In genomic region chr9:28951945-28952344, GRCh38 we compare ENCODE assay signal across 17 cellular contexts.
DNase-seq lines count a peak whose midpoint lies in the region; ATAC-seq, FAIRE-seq and TF ChIP-seq lines count a peak whose summit lies in the region.
"Had no signal": no experiment of that assay in that cellular context is flagged by ENCODE, and none has a peak within 500 bp of the region (broad histone marks: within the 10 kb centered on the region; RNA-seq: fewer than 3 reads in every experiment).

No MANE protein-coding gene starts in this region.

- intact Hi-C loops in HepG2 (cut with micrococcal nuclease; ENCODE audit: unreplicated experiment) (no loop called here), right lobe of liver (cut with DNase I) (no loop called here), GM12878 (cut with micrococcal nuclease; ENCODE audit: unreplicated experiment) (loop anchor here (5.0 kb wide), 1 partner anchor 740 kb away; no protein-coding TSS in a partner anchor), upper lobe of right lung (cut with DNase I) (no loop called here)

- TF ChIP-seq RAD21 in HepG2 (CRISPR knock-in tag; IDR thresholded peaks at IDR 0.05): no peak
- TF ChIP-seq RAD21 in GM12878 (IDR thresholded peaks at IDR 0.05; ENCODE audit: insufficient read depth, low read depth, low read length): peak; percentile 25; the same call in 1 of the 2 replicates

- H3K9me3 ChIP-seq in HepG2 (ENCODE audit: low read length) (no peaks in the 10 kb centered on the region), right lobe of liver (no peaks in the 10 kb centered on the region), GM12878 (replicated peaks; ENCODE audit: control insufficient read depth, insufficient read depth, low read length) (no peaks in the 10 kb centered on the region), upper lobe of right lung (no peaks in the 10 kb centered on the region)
- H3K9me3 ChIP-seq: gastrocnemius medialis had no signal

- POLR2A ChIA-PET in HepG2 (lab: Yijun Ruan, JAX): no interaction called here
- POLR2A ChIA-PET in GM12878 (lab: Charles Lee): no interaction called here

- H3K4me2 ChIP-seq in HepG2 (ENCODE audit: low read depth, low read length): no peak overlapping the region
- H3K4me2 ChIP-seq in GM12878 (ENCODE audit: control insufficient read depth, insufficient read depth): no peak overlapping the region

- no peak overlapping the region for H3K27ac ChIP-seq in HepG2 (ENCODE audit: extremely low read length, insufficient read depth, low read length)
- no peak overlapping the region for H3K27ac ChIP-seq in right lobe of liver
- no peak overlapping the region for H3K27ac ChIP-seq in GM12878 (ENCODE audit: control insufficient read depth, insufficient read depth)
- no peak overlapping the region for H3K27ac ChIP-seq in upper lobe of right lung
- H3K27ac ChIP-seq: gastrocnemius medialis, HL-60 had no signal

- H3K36me3 ChIP-seq in HepG2 (replicated peaks in 1 of 2; ENCODE audit: control insufficient read depth in 1 of 2, insufficient read depth in 2 of 2, low read length in 2 of 2): no peaks in the 10 kb centered on the region
- no peaks in the 10 kb centered on the region for H3K36me3 ChIP-seq in right lobe of liver
- no peaks in the 10 kb centered on the region for H3K36me3 ChIP-seq in GM12878 (ENCODE audit: control insufficient read depth in 2 of 2, insufficient read depth in 2 of 2, low read length in 1 of 2)
- no peaks in the 10 kb centered on the region for H3K36me3 ChIP-seq in upper lobe of right lung
- H3K36me3 ChIP-seq: gastrocnemius medialis had no signal

- no peaks in the 10 kb centered on the region for H3K4me1 ChIP-seq in HepG2 (ENCODE audit: insufficient read depth, low read length)
- H3K4me1 ChIP-seq in right lobe of liver: no peaks in the 10 kb centered on the region
- no peaks in the 10 kb centered on the region for H3K4me1 ChIP-seq in GM12878 (ENCODE audit: control insufficient read depth, insufficient read depth, low read length)
- H3K4me1 ChIP-seq in upper lobe of right lung: no peaks in the 10 kb centered on the region
- H3K4me1 ChIP-seq: gastrocnemius medialis had no signal

- WGBS in HepG2 (ENCODE audit: low lambda C conversion rate): 0% methylated on average over 4 of the region's 4 CpGs
- 52% methylated on average over 4 of the region's 4 CpGs for WGBS in right lobe of liver (ENCODE audit: insufficient coverage, low coverage, low lambda C conversion rate, missing lambda C conversion rate)
- 14% methylated on average over 4 of the region's 4 CpGs for WGBS in GM12878 (ENCODE audit: insufficient coverage, insufficient replicate concordance, low lambda C conversion rate, missing lambda C conversion rate)

- 0 out of 2 replicates have a peak, but pooled peaks have one; percentile 9 for TF ChIP-seq CTCF in HepG2 (CRISPR knock-in tag; IDR thresholded peaks at IDR 0.05)
- TF ChIP-seq CTCF in right lobe of liver (IDR thresholded peaks at IDR 0.05): no peak
- TF ChIP-seq CTCF in NB4 (IDR thresholded peaks at IDR 0.05; ENCODE audit: low read depth, low read length): peak; percentile 74
- peak; percentile 12 to 37 (median 35); a peak in 4 of 6 replicates for TF ChIP-seq CTCF in GM12878 (IDR thresholded peaks at IDR 0.05 in 2 of 3, conservative IDR thresholded peaks at IDR 0.05 in 1 of 3; ENCODE audit: control insufficient read depth in 2 of 3, extremely low read depth in 1 of 3, insufficient read depth in 1 of 3, low read depth in 3 of 3, low read length in 3 of 3)
- peak; percentile 11 for TF ChIP-seq CTCF in upper lobe of right lung (IDR thresholded peaks at IDR 0.05)

- no peaks in the 10 kb centered on the region for H3K79me2 ChIP-seq in HepG2 (ENCODE audit: insufficient read depth, low read length)
- no peaks in the 10 kb centered on the region for H3K79me2 ChIP-seq in GM12878 (ENCODE audit: control insufficient read depth, insufficient read depth, low read length)

- FAIRE-seq in HepG2 (lab: Jason Lieb, UNC): no peak
- no peak for FAIRE-seq in GM12878 (lab: Jason Lieb, UNC)

- RAD21 ChIA-PET in GM12878 (lab: Charles Lee; ENCODE audit: unreplicated experiment): no interaction called here

- H4K20me1 ChIP-seq in HepG2 (ENCODE audit: insufficient read depth, low read length) (no peaks in the 10 kb centered on the region), GM12878 (ENCODE audit: control insufficient read depth, insufficient read depth) (no peaks in the 10 kb centered on the region)

- SMC1A ChIA-PET in GM12878 (lab: Charles Lee; ENCODE audit: uncharacterized antibody, unreplicated experiment): no interaction called here

- DNase-seq in HepG2 (ENCODE audit: low spot score) (peak; percentile 4), right lobe of liver (no peak), NB4 (ENCODE audit: low read depth) (peak; percentile 50), GM12878 (ENCODE audit: low read depth, low spot score) (no peak), upper lobe of right lung (no peak)
- no peak for DNase-seq in stimulated activated naive CD8-positive, alpha-beta T cell treated with anti-CD3 and anti-CD28 coated beads, Interleukin-15, Interleukin-2, amounts not matched to agents 100 U/mL and 50 U/mL, for 24 hours
- no peak for DNase-seq in NK-92 treated with Interleukin-12 subunit alpha and Interleukin-12 subunit beta, amount 100 ng/mL, for 24 hours (lab: John Stamatoyannopoulos, UW)
- DNase-seq: activated CD4-positive, alpha-beta T cell treated with anti-CD3 and anti-CD28 coated beads for 36 hours; activated T-cell treated with anti-CD3 and anti-CD28 coated beads, Interleukin-2, amount 50 U/mL, for 24 hours; gastrocnemius medialis; left colon; MV-4-11; naive thymus-derived CD8-positive, alpha-beta T cell; stimulated activated CD4-positive, alpha-beta T cell treated with anti-CD3 and anti-CD28 coated beads, Interleukin-4, amount 100 ng/mL, for 24 hours; stimulated activated naive CD4-positive, alpha-beta T cell treated with Interleukin-2 at 50 U/mL for 16 hours had no signal

- no peak overlapping the region for H3K4me3 ChIP-seq in HepG2 (replicated peaks in 1 of 3; ENCODE audit: insufficient read depth in 1 of 3, low read depth in 2 of 3, low read length in 3 of 3)
- no peak overlapping the region for H3K4me3 ChIP-seq in right lobe of liver
- no peak overlapping the region for H3K4me3 ChIP-seq in NB4 (ENCODE audit: low read depth, low read length)
- H3K4me3 ChIP-seq in GM12878: no peak overlapping the region
- H3K4me3 ChIP-seq in upper lobe of right lung: no peak overlapping the region
- H3K4me3 ChIP-seq: gastrocnemius medialis had no signal

- CTCF ChIA-PET in HepG2 (lab: Yijun Ruan, JAX; ENCODE audit: low intra/inter-chr PET ratio, low total read pairs) (no interaction called here), GM12878 (lab: Yijun Ruan, JAX) (interaction anchor here (1.0 to 1.3 kb wide), 3 partner anchors 8 to 741 kb away, joined by 3 to 4 read pairs (median 3); no protein-coding TSS in a partner anchor)

- no peak for TF ChIP-seq EP300 in HepG2 (IDR thresholded peaks at IDR 0.05; ENCODE audit: low read depth in 2 of 2, low read length in 2 of 2)
- no peak for TF ChIP-seq EP300 in HepG2 (CRISPR knock-in tag; IDR thresholded peaks at IDR 0.05; ENCODE audit: borderline replicate concordance)
- TF ChIP-seq EP300 in GM12878 (IDR thresholded peaks at IDR 0.05; ENCODE audit: borderline replicate concordance in 1 of 2, control insufficient read depth in 1 of 2, low read depth in 2 of 2, low read length in 2 of 2): no peak

- H3K27me3 ChIP-seq in HepG2 (ENCODE audit: control insufficient read depth in 1 of 2, insufficient read depth in 2 of 2, low read length in 2 of 2): no peaks in the 10 kb centered on the region
- no peaks in the 10 kb centered on the region for H3K27me3 ChIP-seq in right lobe of liver
- H3K27me3 ChIP-seq in GM12878 (replicated peaks in 1 of 2; ENCODE audit: control insufficient read depth in 2 of 2, insufficient read depth in 2 of 2, low read length in 1 of 2): no peaks in the 10 kb centered on the region
- H3K27me3 ChIP-seq in upper lobe of right lung: no peaks in the 10 kb centered on the region
- H3K27me3 ChIP-seq: gastrocnemius medialis had no signal

- BruUV-seq in HepG2 (replicated peaks; lab: Mats Ljungman, UMichigan): no TSS peak
- BruUV-seq in GM12878 (replicated peaks; lab: Mats Ljungman, UMichigan): no TSS peak

- ATAC-seq in HepG2 (no peak), right lobe of liver (no peak), GM12878 (peak; percentile 78), upper lobe of right lung (no peak), GM21619 (IDR thresholded peaks at IDR 0.05; ENCODE audit: unreplicated experiment) (no peak)
- no peak for ATAC-seq in stimulated activated naive CD8-positive, alpha-beta T cell treated with anti-CD3 and anti-CD28 coated beads, Interleukin-15, Interleukin-2, amounts not matched to agents 100 U/mL and 50 U/mL, for 24 hours
- ATAC-seq: activated CD4-positive, alpha-beta T cell treated with anti-CD3 and anti-CD28 coated beads for 36 hours; gastrocnemius medialis; left colon; naive thymus-derived CD8-positive, alpha-beta T cell had no signal

- no peak overlapping the region for H3K9ac ChIP-seq in HepG2 (ENCODE audit: insufficient read depth, low read depth, low read length)
- H3K9ac ChIP-seq in GM12878 (ENCODE audit: control insufficient read depth, insufficient read depth, low read length): no peak overlapping the region

- TF ChIP-seq POLR2A in HepG2 (IDR thresholded peaks at IDR 0.05; ENCODE audit: insufficient read depth in 1 of 2, low read depth in 2 of 2, low read length in 2 of 2) (no peak), right lobe of liver (IDR thresholded peaks at IDR 0.05) (no peak), NB4 (IDR thresholded peaks at IDR 0.05; ENCODE audit: extremely low read depth, insufficient read length) (no peak), GM12878 (IDR thresholded peaks at IDR 0.05; ENCODE audit: low read depth, low read length) (no peak)

- H2AFZ ChIP-seq in HepG2 (ENCODE audit: low read length): no peak overlapping the region
- no peak overlapping the region for H2AFZ ChIP-seq in GM12878 (ENCODE audit: control insufficient read depth, low read depth, low read length)

- in situ Hi-C loops in HepG2 (cut with HindIII; ENCODE audit: extremely low pct_ligation_motif_present, low pct_unique_long_range_greater_than_20kb): no loop called here
- in situ Hi-C loops in GM12878 (cut with MboI): no loop called here

TF ChIP-seq in HepG2, 621 proteins besides CTCF, POLR2A, EP300 and RAD21 (continues in another document):
- TF ChIP-seq POLR2AphosphoS2 (IDR thresholded peaks at IDR 0.05; ENCODE audit: low read depth, low read length): no peak

TF ChIP-seq in GM12878, 131 proteins besides CTCF, POLR2A, EP300 and RAD21 (continues in another document):
- peak; percentile 23; the same call in 1 of the 2 replicates for TF ChIP-seq SMC3 (IDR thresholded peaks at IDR 0.05; ENCODE audit: borderline replicate concordance, low read length)
- no peak for TF ChIP-seq NFYA (IDR thresholded peaks at IDR 0.05; ENCODE audit: borderline replicate concordance, low read depth, low read length)
- no peak for TF ChIP-seq SMAD1 (IDR thresholded peaks at IDR 0.05; ENCODE audit: low read depth, partially characterized antibody)

Comparison
In these comparisons a context has a peak if more than half of its experiments do, and no peak if none do; other contexts are left out.
1. DNase-seq: peak in HepG2 (single experiment) and NB4 (single experiment); none in right lobe of liver (0 of 3), GM12878 (single experiment), upper lobe of right lung (single experiment), stimulated activated naive CD8-positive, alpha-beta T cell treated with anti-CD3 and anti-CD28 coated beads, Interleukin-15, Interleukin-2, amounts not matched to agents 100 U/mL and 50 U/mL, for 24 hours (single experiment) and NK-92 treated with Interleukin-12 subunit alpha and Interleukin-12 subunit beta, amount 100 ng/mL, for 24 hours (single experiment).
2. CTCF ChIP-seq: peak in HepG2 (single experiment), NB4 (single experiment), GM12878 (3 of 3) and upper lobe of right lung (single experiment); none in right lobe of liver (0 of 4).
3. Of the 75 proteins assayed by ChIP-seq in both HepG2 and GM12878: peak only in HepG2: none; only in GM12878: RAD21 and SMC3; in both: CTCF; in neither: 72.